24 cellular contexts compared by ENCODE assay signal in genomic region chr13:27408074-27408473, GRCh38.
"Had no signal": no experiment of that assay in that cellular context is flagged by ENCODE, and none has a peak within 500 bp of the region (broad histone marks: within the 10 kb centered on the region; RNA-seq: fewer than 3 reads in every experiment).

No MANE protein-coding gene starts in this region.

- DNase-seq: activated B cell treated with CpG ODN at 0.5 μM for 24 hours; activated CD4-positive, alpha-beta T cell treated with anti-CD3 and anti-CD28 coated beads for 1 hour; activated CD4-positive, alpha-beta T cell treated with anti-CD3 and anti-CD28 coated beads, Interleukin-2, amount 10 ng/mL, durations not matched to agents 24 days and 14 days; activated CD4-positive, alpha-beta T cell treated with anti-CD3 and anti-CD28 coated beads, Interleukin-2, amount 50 U/mL, for 48 hours; activated CD8-positive, alpha-beta memory T cell treated with anti-CD3 and anti-CD28 coated beads for 24 hours; activated effector memory CD4-positive, alpha-beta T cell treated with anti-CD3 and anti-CD28 coated beads, Interleukin-2, amount 50 U/mL, for 16 hours; activated naive CD4-positive, alpha-beta T cell treated with Interleukin-2 at 50 U/mL for 16 hours; activated naive CD8-positive, alpha-beta T cell treated with anti-CD3 and anti-CD28 coated beads for 36 hours; activated T-cell treated with anti-CD3 and anti-CD28 coated beads, Interleukin-2, amount 50 U/mL, for 4 hours; brain microvascular endothelial cell; cerebellar nuclear complex; KG1; NCI-H1048; NCI-H146; NCI-H1930; NCI-H2107; NCI-H2171 treated with DMSO at 0.1 percent for 48 hours; NCI-H226; NCI-H774; Peyer's patch; SHP77 treated with DMSO at 0.1 percent for 48 hours had no signal

- FAIRE-seq: colon had no signal

- H3K27ac ChIP-seq: brain microvascular endothelial cell, cardiac muscle cell, Peyer's patch, RWPE1 had no signal

- H3K4me3 ChIP-seq: cardiac muscle cell, Peyer's patch had no signal

- H3K36me3 ChIP-seq: brain microvascular endothelial cell, cardiac muscle cell, Peyer's patch had no signal

- H3K9me3 ChIP-seq: Peyer's patch had no signal

- H3K27me3 ChIP-seq: Peyer's patch had no signal

- ATAC-seq: activated T-cell treated with anti-CD3 and anti-CD28 coated beads, Interleukin-2, amount 50 U/mL, for 4 hours had no signal
